8 cellular contexts compared by ENCODE assay signal in genomic region chr12:50111417-50111692, GRCh38. TPM values are rescaled to one million over a fixed set of nuclear protein-coding genes. Genes with fewer than 3 reads are reported as not detected.
DNase-seq lines count a peak whose midpoint lies in the region; ATAC-seq and TF ChIP-seq lines count a peak whose summit lies in the region.

No MANE protein-coding gene starts in this region.

- H3K27ac ChIP-seq in GM23338 (ENCODE audit: low read depth) (no peak overlapping the region; the same call in 1 of the 2 replicates), SJCRH30 (no peak overlapping the region; the same call in 1 of the 2 replicates)

- peak overlapping the region; percentile 59 for H3K4me2 ChIP-seq in GM23338
- peak overlapping the region; percentile 78 for H3K4me2 ChIP-seq in skeletal muscle satellite cell (ENCODE audit: low read length)

- no peak overlapping the region for H3K9ac ChIP-seq in skeletal muscle satellite cell (ENCODE audit: low read depth, low read length)

- H3K27me3 Mint-ChIP-seq in GM23338 (ENCODE audit: insufficient read depth, low read depth, poor library complexity): peaks cover 7% of the 10 kb centered on the region
- H3K27me3 Mint-ChIP-seq in glutamatergic neuron (ENCODE audit: unreplicated experiment): peaks cover 5% of the 10 kb centered on the region

- peaks cover 2% of the 10 kb centered on the region; the same call in 1 of the 3 replicates for H3K9me3 Mint-ChIP-seq in GM23338
- H3K9me3 Mint-ChIP-seq in glutamatergic neuron (ENCODE audit: unreplicated experiment): peaks cover 4% of the 10 kb centered on the region

- H3K9me2 ChIP-seq in GM23338 (ENCODE audit: insufficient read depth): no peaks in the 10 kb centered on the region

- H4K20me1 ChIP-seq in GM23338 (replicated peaks; ENCODE audit: insufficient read depth): no peaks in the 10 kb centered on the region

- H3F3A ChIP-seq in GM23338 (replicated peaks; ENCODE audit: low read depth): peaks cover 16% of the 10 kb centered on the region

- H3K4me1 ChIP-seq in GM23338 (ENCODE audit: insufficient read depth) (peaks cover 12% of the 10 kb centered on the region; the same call in 1 of the 2 replicates), SJCRH30 (peaks cover 13% of the 10 kb centered on the region), skeletal muscle satellite cell (ENCODE audit: control insufficient read depth, insufficient read depth, low read length) (peaks cover 18% of the 10 kb centered on the region)

- H2AFZ ChIP-seq in GM23338: peak overlapping the region; percentile 94; the same call in 1 of the 2 replicates

- ATAC-seq in GM23338 (peak; percentile 1), HG03342 (IDR thresholded peaks at IDR 0.05; ENCODE audit: unreplicated experiment) (no peak), HG03460 (IDR thresholded peaks at IDR 0.05; ENCODE audit: unreplicated experiment) (no peak)

- H3K27me3 ChIP-seq in GM23338 (ENCODE audit: insufficient read depth): no peaks in the 10 kb centered on the region
- H3K27me3 ChIP-seq in SJCRH30: no peaks in the 10 kb centered on the region
- no peaks in the 10 kb centered on the region for H3K27me3 ChIP-seq in skeletal muscle satellite cell (ENCODE audit: control insufficient read depth, insufficient read depth, low read length)

- H3K79me2 ChIP-seq in GM23338 (replicated peaks; ENCODE audit: insufficient read depth): peaks cover 24% of the 10 kb centered on the region

- peaks cover 3% of the 10 kb centered on the region; the same call in 2 of the 3 replicates for H3K36me3 Mint-ChIP-seq in GM23338 (ENCODE audit: low read depth)
- H3K36me3 Mint-ChIP-seq in glutamatergic neuron (ENCODE audit: unreplicated experiment): no peaks in the 10 kb centered on the region

- H3K4me3 ChIP-seq in GM23338 (peak overlapping the region; percentile 45), SJCRH30 (peak overlapping the region; percentile 78), skeletal muscle satellite cell (ENCODE audit: low read length) (peak overlapping the region; percentile 59)

- no peak for DNase-seq in GM23338 (ENCODE audit: low spot score)
- DNase-seq in SJCRH30: no peak
- no peak for DNase-seq in glutamatergic neuron
- DNase-seq in GF-D8 (lab: John Stamatoyannopoulos, UW): no peak
- no peak for DNase-seq in stimulated activated CD4-positive, alpha-beta T cell treated with anti-CD3 and anti-CD28 coated beads, Interleukin-1b, Interleukin-23, amount 100 ng/mL, for 48 hours

- no peak for TF ChIP-seq CTCF in GM23338 (conservative IDR thresholded peaks at IDR 0.05; ENCODE audit: low read depth in 2 of 2)
- peak; percentile 87 for TF ChIP-seq CTCF in glutamatergic neuron (IDR thresholded peaks at IDR 0.05; ENCODE audit: partially characterized antibody, unreplicated experiment)

- peak overlapping the region; percentile 97 for H3K4me3 Mint-ChIP-seq in GM23338
- H3K4me3 Mint-ChIP-seq in glutamatergic neuron (ENCODE audit: unreplicated experiment): peak overlapping the region; percentile 99

- peaks cover 24% of the 10 kb centered on the region for H3K4me1 Mint-ChIP-seq in GM23338
- H3K4me1 Mint-ChIP-seq in glutamatergic neuron (ENCODE audit: low read depth, unreplicated experiment): peaks cover 9% of the 10 kb centered on the region

- no peaks in the 10 kb centered on the region for H3K9me3 ChIP-seq in SJCRH30 (replicated peaks)
- H3K9me3 ChIP-seq in skeletal muscle satellite cell (replicated peaks; ENCODE audit: low read length): no peaks in the 10 kb centered on the region

- H3K27ac Mint-ChIP-seq in GM23338 (peak overlapping the region; percentile 94), glutamatergic neuron (ENCODE audit: unreplicated experiment) (peak overlapping the region; percentile 84)

- H3K36me3 ChIP-seq in GM23338 (ENCODE audit: insufficient read depth) (no peaks in the 10 kb centered on the region), SJCRH30 (no peaks in the 10 kb centered on the region), skeletal muscle satellite cell (ENCODE audit: insufficient read depth, low read length) (peaks cover under 1% of the 10 kb centered on the region)

TF ChIP-seq in GM23338, 12 proteins besides CTCF, POLR2A, EP300 and RAD21 (continues in another document):
- TF ChIP-seq ZNF114 (CRISPR knock-in tag; IDR thresholded peaks at IDR 0.05) (no peak), EZH2 (IDR thresholded peaks at IDR 0.05; ENCODE audit: low read depth, unreplicated experiment) (no peak), NANOG (IDR thresholded peaks at IDR 0.05; ENCODE audit: borderline replicate concordance) (no peak), JUNB (IDR thresholded peaks at IDR 0.05; ENCODE audit: unreplicated experiment) (no peak), ZNF331 (CRISPR knock-in tag; IDR thresholded peaks at IDR 0.05; ENCODE audit: low read depth) (no peak), CREB1 (CRISPR knock-in tag; IDR thresholded peaks at IDR 0.05; ENCODE audit: low read depth) (no peak), EZH2phosphoT487 (IDR thresholded peaks at IDR 0.05; ENCODE audit: unreplicated experiment) (no peak), POLR2AphosphoS5 (IDR thresholded peaks at IDR 0.05; ENCODE audit: low read depth) (no peak), STAT1 (IDR thresholded peaks at IDR 0.05; ENCODE audit: unreplicated experiment) (no peak)
- TF ChIP-seq, protein P1, sequence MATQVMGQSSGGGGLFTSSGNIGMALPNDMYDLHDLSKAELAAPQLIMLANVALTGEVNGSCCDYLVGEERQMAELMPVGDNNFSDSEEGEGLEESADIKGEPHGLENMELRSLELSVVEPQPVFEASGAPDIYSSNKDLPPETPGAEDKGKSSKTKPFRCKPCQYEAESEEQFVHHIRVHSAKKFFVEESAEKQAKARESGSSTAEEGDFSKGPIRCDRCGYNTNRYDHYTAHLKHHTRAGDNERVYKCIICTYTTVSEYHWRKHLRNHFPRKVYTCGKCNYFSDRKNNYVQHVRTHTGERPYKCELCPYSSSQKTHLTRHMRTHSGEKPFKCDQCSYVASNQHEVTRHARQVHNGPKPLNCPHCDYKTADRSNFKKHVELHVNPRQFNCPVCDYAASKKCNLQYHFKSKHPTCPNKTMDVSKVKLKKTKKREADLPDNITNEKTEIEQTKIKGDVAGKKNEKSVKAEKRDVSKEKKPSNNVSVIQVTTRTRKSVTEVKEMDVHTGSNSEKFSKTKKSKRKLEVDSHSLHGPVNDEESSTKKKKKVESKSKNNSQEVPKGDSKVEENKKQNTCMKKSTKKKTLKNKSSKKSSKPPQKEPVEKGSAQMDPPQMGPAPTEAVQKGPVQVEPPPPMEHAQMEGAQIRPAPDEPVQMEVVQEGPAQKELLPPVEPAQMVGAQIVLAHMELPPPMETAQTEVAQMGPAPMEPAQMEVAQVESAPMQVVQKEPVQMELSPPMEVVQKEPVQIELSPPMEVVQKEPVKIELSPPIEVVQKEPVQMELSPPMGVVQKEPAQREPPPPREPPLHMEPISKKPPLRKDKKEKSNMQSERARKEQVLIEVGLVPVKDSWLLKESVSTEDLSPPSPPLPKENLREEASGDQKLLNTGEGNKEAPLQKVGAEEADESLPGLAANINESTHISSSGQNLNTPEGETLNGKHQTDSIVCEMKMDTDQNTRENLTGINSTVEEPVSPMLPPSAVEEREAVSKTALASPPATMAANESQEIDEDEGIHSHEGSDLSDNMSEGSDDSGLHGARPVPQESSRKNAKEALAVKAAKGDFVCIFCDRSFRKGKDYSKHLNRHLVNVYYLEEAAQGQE (IDR thresholded peaks at IDR 0.05; ENCODE audit: unreplicated experiment): no peak
- TF ChIP-seq, protein P2, sequence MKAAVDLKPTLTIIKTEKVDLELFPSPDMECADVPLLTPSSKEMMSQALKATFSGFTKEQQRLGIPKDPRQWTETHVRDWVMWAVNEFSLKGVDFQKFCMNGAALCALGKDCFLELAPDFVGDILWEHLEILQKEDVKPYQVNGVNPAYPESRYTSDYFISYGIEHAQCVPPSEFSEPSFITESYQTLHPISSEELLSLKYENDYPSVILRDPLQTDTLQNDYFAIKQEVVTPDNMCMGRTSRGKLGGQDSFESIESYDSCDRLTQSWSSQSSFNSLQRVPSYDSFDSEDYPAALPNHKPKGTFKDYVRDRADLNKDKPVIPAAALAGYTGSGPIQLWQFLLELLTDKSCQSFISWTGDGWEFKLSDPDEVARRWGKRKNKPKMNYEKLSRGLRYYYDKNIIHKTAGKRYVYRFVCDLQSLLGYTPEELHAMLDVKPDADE (IDR thresholded peaks at IDR 0.05): no peak

RNA-seq across cellular contexts. Expression of gene COX14, which starts 0.7 kb away (rescaled TPM):
- total RNA-seq in GM23338 (2014; rRNA removed; shearing (Covaris generic)): 27.8 and 43.7 TPM in 2 replicates
- 73.0 and 73.5 TPM in 2 replicates for polyA plus RNA-seq in GM23338 (2016; fragmentation: Nextera tagmentation; extraction: Ambion mirVana)
- 25.3 and 36.3 TPM in 2 replicates for total RNA-seq in SJCRH30 (2014; rRNA removed; shearing (Covaris generic))
- 23.3 TPM for total RNA-seq in glutamatergic neuron (ENCODE audit: unreplicated experiment)
- 31.9 and 33.6 TPM in 2 replicates for total RNA-seq in skeletal muscle satellite cell (2012; rRNA removed)

RNA-seq across cellular contexts. Expression of gene GPD1, which starts 7.5 kb away (rescaled TPM):
- 0.23 and 0.45 TPM in 2 replicates for total RNA-seq in GM23338 (2014; rRNA removed; shearing (Covaris generic))
- polyA plus RNA-seq in GM23338 (2016; fragmentation: Nextera tagmentation; extraction: Ambion mirVana): 0.17 and 0.36 TPM in 2 replicates
- total RNA-seq in SJCRH30 (2014; rRNA removed; shearing (Covaris generic)): 0.23 and 0.24 TPM in 2 replicates
- 0.81 TPM for total RNA-seq in glutamatergic neuron (ENCODE audit: unreplicated experiment)
- 0.25 TPM in 1 of 2 replicates, not detected in the other for total RNA-seq in skeletal muscle satellite cell (2012; rRNA removed)

RNA-seq across cellular contexts. Expression of gene SMARCD1, which starts 26.2 kb away (rescaled TPM):
- 276 and 287 TPM in 2 replicates for total RNA-seq in GM23338 (2014; rRNA removed; shearing (Covaris generic))
- polyA plus RNA-seq in GM23338 (2016; fragmentation: Nextera tagmentation; extraction: Ambion mirVana): 124 and 145 TPM in 2 replicates
- 79.7 and 84.2 TPM in 2 replicates for total RNA-seq in SJCRH30 (2014; rRNA removed; shearing (Covaris generic))
- 152 TPM for total RNA-seq in glutamatergic neuron (ENCODE audit: unreplicated experiment)
- 29.9 and 39.5 TPM in 2 replicates for total RNA-seq in skeletal muscle satellite cell (2012; rRNA removed)

RNA-seq across cellular contexts. Expression of gene ASIC1, which starts 54.0 kb away (rescaled TPM):
- total RNA-seq in GM23338 (2014; rRNA removed; shearing (Covaris generic)): 1.5 and 1.6 TPM in 2 replicates
- 0.47 and 0.76 TPM in 2 replicates for polyA plus RNA-seq in GM23338 (2016; fragmentation: Nextera tagmentation; extraction: Ambion mirVana)
- total RNA-seq in SJCRH30 (2014; rRNA removed; shearing (Covaris generic)): 7.5 and 8.9 TPM in 2 replicates
- 451 TPM for total RNA-seq in glutamatergic neuron (ENCODE audit: unreplicated experiment)
- total RNA-seq in skeletal muscle satellite cell (2012; rRNA removed): 0.76 and 0.87 TPM in 2 replicates

RNA-seq across cellular contexts. Expression of gene CERS5, which starts 55.8 kb away (rescaled TPM):
- total RNA-seq in GM23338 (2014; rRNA removed; shearing (Covaris generic)): 50.2 and 56.5 TPM in 2 replicates
- 42.7 and 45.4 TPM in 2 replicates for polyA plus RNA-seq in GM23338 (2016; fragmentation: Nextera tagmentation; extraction: Ambion mirVana)
- 43.4 and 58.7 TPM in 2 replicates for total RNA-seq in SJCRH30 (2014; rRNA removed; shearing (Covaris generic))
- 125 TPM for total RNA-seq in glutamatergic neuron (ENCODE audit: unreplicated experiment)
- total RNA-seq in skeletal muscle satellite cell (2012; rRNA removed): 21.3 and 27.3 TPM in 2 replicates
